10 cellular contexts compared by ENCODE assay signal in the genomic region with DNA sequence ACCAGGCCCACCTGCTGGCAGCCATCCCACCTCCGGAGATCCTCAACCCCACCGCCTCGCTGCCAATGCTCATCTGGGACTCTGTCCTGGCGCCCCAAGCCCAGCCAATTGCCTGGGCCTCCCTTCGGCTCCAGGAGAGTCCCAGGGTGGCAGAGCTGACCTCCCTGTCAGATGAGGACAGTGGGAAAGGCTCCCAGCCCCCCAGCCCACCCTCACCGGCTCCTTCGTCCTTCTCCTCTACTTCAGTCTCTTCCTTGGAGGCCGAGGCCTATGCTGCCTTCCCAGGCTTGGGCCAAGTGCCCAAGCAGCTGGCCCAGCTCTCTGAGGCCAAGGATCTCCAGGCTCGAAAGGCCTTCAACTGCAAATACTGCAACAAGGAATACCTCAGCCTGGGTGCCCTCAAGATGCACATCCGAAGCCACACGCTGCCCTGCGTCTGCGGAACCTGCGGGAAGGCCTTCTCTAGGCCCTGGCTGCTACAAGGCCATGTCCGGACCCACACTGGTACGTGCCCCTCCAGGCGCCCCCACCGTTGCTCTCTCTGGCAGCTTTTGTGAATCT. TPM values are rescaled to one million over a fixed set of nuclear protein-coding genes. Genes with fewer than 3 reads are reported as not detected.
DNase-seq lines count a peak whose midpoint lies in the region; ATAC-seq and TF ChIP-seq lines count a peak whose summit lies in the region.
"Had no signal": no experiment of that assay in that cellular context is flagged by ENCODE, and none has a peak within 500 bp of the region (broad histone marks: within the 10 kb centered on the region; RNA-seq: fewer than 3 reads in every experiment).

No MANE protein-coding gene starts in this region.

- H3K27ac ChIP-seq in H9 (ENCODE audit: insufficient read length, low read depth, low read length) (no peak overlapping the region), spleen (peak overlapping the region in 7 of 8 donors; percentile 15 to 83 (median 81))

- H3K9me3 ChIP-seq in H9 (ENCODE audit: control insufficient read depth, low read depth, low read length) (no peaks in the 10 kb centered on the region), spleen (no peaks in the 10 kb centered on the region)

- H3T11ph ChIP-seq in H9 (ENCODE audit: low read length), result no peak overlapping the region

- no peak for TF ChIP-seq CTCF in H9 (conservative IDR thresholded peaks at IDR 0.05)
- TF ChIP-seq CTCF in spleen (IDR thresholded peaks at IDR 0.05 in 8 of 11, conservative IDR thresholded peaks at IDR 0.05 in 3 of 11), result no peak

- peaks cover 2% of the 10 kb centered on the region for H4K20me1 ChIP-seq in H9 (ENCODE audit: control insufficient read depth, insufficient read depth, insufficient read length)

- no peak overlapping the region for H3K9ac ChIP-seq in H9 (ENCODE audit: extremely low read depth, insufficient read length, low read length)

- H2AK5ac ChIP-seq in H9 (ENCODE audit: insufficient read length, low read length), result no peak overlapping the region

- intact Hi-C loops in spleen (cut with DNase I; ENCODE audit: low total_unique reads), result no loop called here

- peaks cover 15% of the 10 kb centered on the region for H3K23me2 ChIP-seq in H9 (ENCODE audit: insufficient read length, low read depth, low read length, poor library complexity, severe bottlenecking)

- H3K27me3 ChIP-seq in H9 (ENCODE audit: insufficient read depth, low read length), result peaks cover 2% of the 10 kb centered on the region; the same call in 1 of the 2 replicates
- H3K27me3 ChIP-seq in spleen (replicated peaks in 1 of 7), result peaks cover 0 to 17% (median 0%) of the 10 kb centered on the region in 7 donors

- H3K27me3 Mint-ChIP-seq in H9 (ENCODE audit: low read depth), result peaks cover 33% of the 10 kb centered on the region
- H3K27me3 Mint-ChIP-seq in activated naive CD8-positive, alpha-beta T cell treated with anti-CD3 and anti-CD28 coated beads, Interleukin-2, amount 50 U/mL, for 24 hours, result peaks cover 12% of the 10 kb centered on the region

- H3K18ac ChIP-seq in H9 (ENCODE audit: insufficient read length, low read depth, low read length), result no peak overlapping the region

- no peak overlapping the region for H2BK20ac ChIP-seq in H9 (ENCODE audit: low read depth, low read length, poor library complexity, severe bottlenecking)

- H2BK120ac ChIP-seq in H9 (ENCODE audit: low read depth, low read length, poor library complexity, severe bottlenecking), result no peak overlapping the region

- H3K4me3 Mint-ChIP-seq in H9, result peak overlapping the region; percentile 78 to 95
- H3K4me3 Mint-ChIP-seq in activated naive CD8-positive, alpha-beta T cell treated with anti-CD3 and anti-CD28 coated beads, Interleukin-2, amount 50 U/mL, for 24 hours, result peak overlapping the region; percentile 14

- H3K4me3 ChIP-seq in iPS-11a (ENCODE audit: low read depth, low read length) (peak overlapping the region; percentile 53), spleen (peak overlapping the region; percentile 18 to 70 (median 51))

- DNase-seq in H9 (no peak), spleen (no peak), HT-29 (ENCODE audit: low spot score) (no peak), HK-2 (ENCODE audit: unreplicated experiment) (no peak)
- no peak for DNase-seq in activated naive CD8-positive, alpha-beta T cell treated with anti-CD3 and anti-CD28 coated beads, Interleukin-2, amount 50 U/mL, for 24 hours
- DNase-seq: activated CD4-positive, alpha-beta T cell treated with anti-CD3 and anti-CD28 coated beads for 4 hours had no signal

- no peak overlapping the region for H2AFZ ChIP-seq in H9 (ENCODE audit: low read length)

- no peak for TF ChIP-seq POLR2A in spleen (IDR thresholded peaks at IDR 0.05)

- no peak overlapping the region for H4K5ac ChIP-seq in H9 (ENCODE audit: insufficient read length, low read depth, low read length)

- H3K4me2 ChIP-seq in H9 (ENCODE audit: insufficient read depth, insufficient read length, low read length), result peak overlapping the region; percentile 52

- H3K4me1 ChIP-seq in H9 (ENCODE audit: insufficient read depth, low read length) (peaks cover 13% of the 10 kb centered on the region), spleen (peaks cover 0 to 83% (median 52%) of the 10 kb centered on the region in 6 donors)

- H3K36me3 Mint-ChIP-seq in H9 (ENCODE audit: insufficient read depth in 1 of 3, low read depth in 3 of 3), result peaks cover 13 to 37% (median 21%) of the 10 kb centered on the region in 3 experiments; a peak in 6 of 7 replicates
- no peaks in the 10 kb centered on the region for H3K36me3 Mint-ChIP-seq in activated naive CD8-positive, alpha-beta T cell treated with anti-CD3 and anti-CD28 coated beads, Interleukin-2, amount 50 U/mL, for 24 hours (ENCODE audit: low read depth)

- H4K8ac ChIP-seq in H9 (replicated peaks; ENCODE audit: insufficient read length, low read depth, low read length), result no peak overlapping the region

- no peak for ATAC-seq in activated naive CD8-positive, alpha-beta T cell treated with anti-CD3 and anti-CD28 coated beads, Interleukin-2, amount 50 U/mL, for 24 hours
- ATAC-seq in HG02763 (IDR thresholded peaks at IDR 0.05; ENCODE audit: unreplicated experiment) (no peak), GM18867 (IDR thresholded peaks at IDR 0.05; ENCODE audit: unreplicated experiment) (no peak)

- H2BK15ac ChIP-seq in H9 (ENCODE audit: low read depth, low read length), result no peak overlapping the region

- H4K91ac ChIP-seq in H9 (ENCODE audit: insufficient read length, low read depth, low read length), result no peak overlapping the region

- no peak overlapping the region for H3K14ac ChIP-seq in H9 (ENCODE audit: insufficient read depth, low read length)

- H3K56ac ChIP-seq in H9 (ENCODE audit: insufficient read length, low read depth, low read length), result no peak overlapping the region

- no peaks in the 10 kb centered on the region for H3K79me1 ChIP-seq in H9 (ENCODE audit: insufficient read depth, low read depth, low read length, poor library complexity, severe bottlenecking)

- H3K23ac ChIP-seq in H9 (ENCODE audit: insufficient read length, low read depth, low read length), result no peak overlapping the region

- H3K4ac ChIP-seq in H9 (ENCODE audit: low read depth, low read length), result no peak overlapping the region

- H2BK5ac ChIP-seq in H9 (ENCODE audit: insufficient read length, low read length), result no peak overlapping the region

- peaks cover 0 to 13% (median 0%) of the 10 kb centered on the region in 6 donors for H3K36me3 ChIP-seq in spleen

- no peak overlapping the region; a peak in 1 of 7 replicates for H3K27ac Mint-ChIP-seq in H9
- peak overlapping the region; percentile 35 for H3K27ac Mint-ChIP-seq in activated naive CD8-positive, alpha-beta T cell treated with anti-CD3 and anti-CD28 coated beads, Interleukin-2, amount 50 U/mL, for 24 hours

- WGBS in H9 (ENCODE audit: extremely low coverage, insufficient read length, low lambda C conversion rate), result no CpG with 5 or more reads among the region's 18 CpGs
- 76 to 86% (median 80%) methylated on average over 17 to 18 of the region's 18 CpGs for WGBS in spleen, 5 donors

- peaks cover 70 to 87% of the 10 kb centered on the region in 2 experiments for H3K4me1 Mint-ChIP-seq in H9
- H3K4me1 Mint-ChIP-seq in activated naive CD8-positive, alpha-beta T cell treated with anti-CD3 and anti-CD28 coated beads, Interleukin-2, amount 50 U/mL, for 24 hours, result peaks cover 37% of the 10 kb centered on the region

- H2BK12ac ChIP-seq in H9 (ENCODE audit: insufficient read length, low read depth, low read length), result no peak overlapping the region

- H3K9me3 Mint-ChIP-seq in H9, result peaks cover 0 to 2% of the 10 kb centered on the region in 2 experiments; a peak in 1 of 5 replicates
- H3K9me3 Mint-ChIP-seq in activated naive CD8-positive, alpha-beta T cell treated with anti-CD3 and anti-CD28 coated beads, Interleukin-2, amount 50 U/mL, for 24 hours, result no peaks in the 10 kb centered on the region

- no peaks in the 10 kb centered on the region; the same call in 1 of the 2 replicates for H3K79me2 ChIP-seq in H9 (ENCODE audit: insufficient read depth, low read length)

RNA-seq across cellular contexts. Expression of a gene that starts 1.1 kb away (rescaled TPM):
- total RNA-seq in H9 (2021) (6.4 and 7.0 TPM in 2 replicates), spleen (10 to 100 TPM in 2 of 7 donors, 1 to 10 TPM in 5; 2.1 to 10.5 (median 8.3) TPM)
- 1 to 10 TPM; 1.3 to 2.4 (median 1.7) TPM for polyA plus RNA-seq in spleen
- 1.5 and 2.6 TPM in 2 replicates for total RNA-seq in HT-29 (2014; rRNA removed; shearing (Covaris generic))
- total RNA-seq: LHCN-M2 had no signal

RNA-seq across cellular contexts. Expression of a gene that starts 47.7 kb away (rescaled TPM):
- 73.4 and 75.5 TPM in 2 replicates for total RNA-seq in H9 (2021)
- 100 to 1,000 TPM in 6 of 7 donors, 10 to 100 TPM in 1; 96.5 to 246 (median 113) TPM for total RNA-seq in spleen
- polyA plus RNA-seq in spleen, result 10 to 100 TPM; 35.5 to 62.0 (median 37.6) TPM
- total RNA-seq in HT-29 (2014; rRNA removed; shearing (Covaris generic)), result 62.4 and 95.2 TPM in 2 replicates
